34 cellular contexts compared by ENCODE assay signal in the genomic region with DNA sequence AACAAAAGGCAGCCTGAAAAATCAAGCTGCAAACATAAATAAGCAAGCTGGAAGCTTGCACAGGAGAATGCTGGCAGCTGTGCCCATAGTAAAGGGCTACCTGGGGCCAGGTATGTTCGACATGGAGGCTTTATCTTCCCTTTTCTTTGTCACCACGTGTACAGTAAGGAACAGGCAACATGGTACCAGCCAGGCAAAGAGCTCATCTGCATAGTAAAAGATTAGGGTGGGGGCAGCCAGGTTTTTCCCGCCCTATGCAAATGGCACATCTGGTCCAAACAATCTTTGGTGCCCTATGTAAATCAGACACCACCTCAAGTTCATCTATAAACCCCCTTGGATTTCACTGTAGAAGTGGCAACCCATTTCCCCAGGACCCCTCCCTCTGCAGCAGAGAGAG.
DNase-seq lines count a peak whose midpoint lies in the region; FAIRE-seq and TF ChIP-seq lines count a peak whose summit lies in the region.
"Had no signal": no experiment of that assay in that cellular context is flagged by ENCODE, and none has a peak within 500 bp of the region (broad histone marks: within the 10 kb centered on the region; RNA-seq: fewer than 3 reads in every experiment).

No MANE protein-coding gene starts in this region.

- H3K4ac ChIP-seq in H1 (replicated peaks; ENCODE audit: insufficient read length, low read depth, low read length) (no peak overlapping the region), trophoblast cell (ENCODE audit: low read depth, low read length) (no peak overlapping the region)

- no peak overlapping the region for H4K5ac ChIP-seq in H1 (ENCODE audit: insufficient read length, low read depth, low read length)

- 56% methylated on average over 3 of the region's 3 CpGs; no CpG with 5 or more reads in 1 of the 2 experiments for WGBS in H1 (ENCODE audit: extremely low coverage in 1 of 2, insufficient coverage in 1 of 2, insufficient read length in 1 of 2, insufficient replicate concordance in 2 of 2, low coverage in 1 of 2, low lambda C conversion rate in 2 of 2, missing lambda C conversion rate in 1 of 2), 2 experiments
- WGBS in trophoblast cell (ENCODE audit: extremely low coverage, insufficient coverage, insufficient read length), result no CpG with 5 or more reads among the region's 3 CpGs

- H3K4me1 ChIP-seq in H1 (replicated peaks in 1 of 4; ENCODE audit: control insufficient read depth in 3 of 4, insufficient read depth in 4 of 4, low read length in 3 of 4) (peaks cover 0 to 7% (median 4%) of the 10 kb centered on the region in 4 experiments; a peak in 4 of 7 replicates), trophoblast cell (ENCODE audit: control insufficient read depth in 1 of 2, insufficient read depth in 2 of 2, low read length in 2 of 2) (peaks cover 19 to 23% of the 10 kb centered on the region in 2 experiments)
- H3K4me1 ChIP-seq: A549, Caco-2 had no signal

- H3K23ac ChIP-seq in H1 (ENCODE audit: insufficient read length) (no peak overlapping the region), trophoblast cell (ENCODE audit: low read length) (no peak overlapping the region)

- H3K36me3 ChIP-seq in H1 (ENCODE audit: control insufficient read depth in 2 of 4, insufficient read depth in 4 of 4, low read length in 3 of 4) (no peaks in the 10 kb centered on the region), trophoblast cell (ENCODE audit: control insufficient read depth in 1 of 2, insufficient read depth in 2 of 2, low read length in 2 of 2) (no peaks in the 10 kb centered on the region)
- H3K36me3 ChIP-seq: BE2C; BLaER1; BLaER1 treated with 17β-estradiol and CSF1 and Interleukin-3, amounts not matched to agents 10 nM and 100 nM had no signal

- H3K14ac ChIP-seq in H1 (ENCODE audit: insufficient read length), result no peak overlapping the region
- no peak overlapping the region for H3K14ac ChIP-seq in trophoblast cell (ENCODE audit: low read length)

- H3K27me3 ChIP-seq in H1 (replicated peaks in 1 of 4; ENCODE audit: control insufficient read depth in 3 of 4, extremely low read depth in 1 of 4, insufficient read depth in 3 of 4, low read length in 3 of 4) (peaks cover 0 to 2% (median 0%) of the 10 kb centered on the region in 4 experiments; a peak in 2 of 7 replicates), trophoblast cell (ENCODE audit: insufficient read depth, low read length) (no peaks in the 10 kb centered on the region)
- H3K27me3 ChIP-seq: BE2C; BLaER1; BLaER1 treated with 17β-estradiol and CSF1 and Interleukin-3, amounts not matched to agents 10 nM and 100 nM had no signal

- no peak overlapping the region for H2BK20ac ChIP-seq in H1 (ENCODE audit: low read length)

- FAIRE-seq in H1 (lab: Jason Lieb, UNC) (no peak), urothelium cell line (lab: Jason Lieb, UNC) (no peak)
- FAIRE-seq: A204.1, A549, D721Med had no signal

- DNase-seq in DMS 273 (lab: John Stamatoyannopoulos, UW; ENCODE audit: unreplicated experiment) (peak; percentile 30), DMS 273 treated with DMSO at 0.1 percent for 48 hours (lab: John Stamatoyannopoulos, UW) (no peak), NCI-H82 (lab: John Stamatoyannopoulos, UW) (peak; percentile 18), NCI-H82 treated with DMSO at 0.1 percent for 48 hours (lab: John Stamatoyannopoulos, UW; ENCODE audit: unreplicated experiment) (no peak), H1 (ENCODE audit: low read depth in 1 of 2, low spot score in 2 of 2) (no peak), trophoblast cell (no peak), urothelium cell line (ENCODE audit: low spot score) (no peak), SW 1271 (lab: John Stamatoyannopoulos, UW) (no peak)
- DNase-seq: 8988T; ACHN; AML-193; BE2C; C1 segment of cervical spinal cord; Caco-2; Calu3; CD4-positive, alpha-beta memory T cell; CD4-positive, alpha-beta T cell; CD4-positive, CD25-positive, alpha-beta regulatory T cell; CD8-positive, alpha-beta memory T cell; CD8-positive, alpha-beta T cell; COR-L47; DMS153; DMS53; DMS79; DMS79 treated with DMSO at 0.1 percent for 48 hours; DND-41; EL had no signal

- no peak overlapping the region for H2BK15ac ChIP-seq in H1 (ENCODE audit: low read length)

- no peak overlapping the region for H4K91ac ChIP-seq in H1 (replicated peaks; ENCODE audit: insufficient read length, low read length)
- peak overlapping the region; percentile 20 for H4K91ac ChIP-seq in trophoblast cell (ENCODE audit: low read depth, low read length)

- TF ChIP-seq CTCF in H1 (IDR thresholded peaks at IDR 0.05; ENCODE audit: control extremely low read depth in 1 of 3, insufficient read depth in 1 of 3, low read depth in 1 of 3, low read length in 3 of 3), result no peak

- no peak overlapping the region for H3K4me2 ChIP-seq in H1 (ENCODE audit: insufficient read depth in 1 of 2, low read depth in 2 of 2, low read length in 2 of 2)
- no peak overlapping the region for H3K4me2 ChIP-seq in trophoblast cell (ENCODE audit: low read length)
- H3K4me2 ChIP-seq: A549; BLaER1; BLaER1 treated with 17β-estradiol and CSF1 and Interleukin-3, amounts not matched to agents 10 nM and 100 nM had no signal

- H2BK12ac ChIP-seq in H1 (ENCODE audit: low read depth, low read length) (no peak overlapping the region), trophoblast cell (ENCODE audit: low read length) (peak overlapping the region; percentile 51)

- H2AFZ ChIP-seq in H1 (ENCODE audit: low read length) (no peak overlapping the region), trophoblast cell (ENCODE audit: insufficient read depth, low read length, poor library complexity) (no peak overlapping the region)

- no peak for TF ChIP-seq EP300 in H1 (IDR thresholded peaks at IDR 0.05; ENCODE audit: borderline replicate concordance in 1 of 2, low read depth in 2 of 2, low read length in 2 of 2)

- H4K8ac ChIP-seq in H1 (ENCODE audit: extremely low read depth, insufficient read depth, low read length), result no peak overlapping the region
- H4K8ac ChIP-seq in trophoblast cell (ENCODE audit: low read depth, low read length), result no peak overlapping the region

- H3K56ac ChIP-seq in H1 (replicated peaks; ENCODE audit: insufficient read length, low read depth, low read length), result no peak overlapping the region

- no peaks in the 10 kb centered on the region for H3K79me1 ChIP-seq in H1 (ENCODE audit: low read depth, low read length)
- peaks cover 20% of the 10 kb centered on the region for H3K79me1 ChIP-seq in trophoblast cell (ENCODE audit: low read length)

- no peak overlapping the region for H3K9ac ChIP-seq in H1 (replicated peaks in 1 of 4; ENCODE audit: extremely low read depth in 1 of 4, low read depth in 3 of 4, low read length in 3 of 4)
- H3K9ac ChIP-seq in trophoblast cell (ENCODE audit: low read length), result no peak overlapping the region
- H3K9ac ChIP-seq: BLaER1; BLaER1 treated with 17β-estradiol and CSF1 and Interleukin-3, amounts not matched to agents 10 nM and 100 nM had no signal

- no peaks in the 10 kb centered on the region for H3K9me3 ChIP-seq in H1 (ENCODE audit: insufficient read depth in 2 of 2, low read depth in 1 of 2, low read length in 1 of 2)
- H3K9me3 ChIP-seq in trophoblast cell (ENCODE audit: insufficient read depth, low read depth, low read length), result peaks cover 2% of the 10 kb centered on the region
- H3K9me3 ChIP-seq: A549; BE2C; BLaER1; BLaER1 treated with 17β-estradiol and CSF1 and Interleukin-3, amounts not matched to agents 10 nM and 100 nM; Caco-2 had no signal

- H3K18ac ChIP-seq in H1 (ENCODE audit: extremely low read depth, low read length) (no peak overlapping the region), trophoblast cell (ENCODE audit: low read length) (no peak overlapping the region)

- H2BK5ac ChIP-seq in H1 (ENCODE audit: low read depth, low read length) (no peak overlapping the region), trophoblast cell (ENCODE audit: low read depth, low read length, poor library complexity) (peak overlapping the region; percentile 43)

- H2BK120ac ChIP-seq in H1 (replicated peaks; ENCODE audit: low read depth, low read length), result no peak overlapping the region
- H2BK120ac ChIP-seq in trophoblast cell (ENCODE audit: insufficient read depth, low read length, poor library complexity), result peak overlapping the region; percentile 71

- CTCF ChIA-PET in H1 (lab: Charles Lee; ENCODE audit: partially characterized antibody), result interaction anchor here (0.6 to 1.5 kb wide), 6 partner anchors 9 to 243 kb away, joined by 3 to 5 read pairs (median 4); no protein-coding TSS in a partner anchor

- peaks cover 2% of the 10 kb centered on the region; the same call in 1 of the 2 replicates for H3K23me2 ChIP-seq in H1 (ENCODE audit: low read depth, low read length)

- TF ChIP-seq RAD21 in H1 (IDR thresholded peaks at IDR 0.05 in 1 of 2, conservative IDR thresholded peaks at IDR 0.05 in 1 of 2; ENCODE audit: low read depth in 2 of 2, low read length in 2 of 2), result no peak

- no peak overlapping the region for H4K12ac ChIP-seq in trophoblast cell (ENCODE audit: low read depth, low read length)

- no peak overlapping the region for H3K27ac ChIP-seq in H1 (ENCODE audit: low read depth, low read length)
- H3K27ac ChIP-seq in trophoblast cell (ENCODE audit: low read depth, low read length), result no peak overlapping the region
- H3K27ac ChIP-seq: 22Rv1; A549; BLaER1; BLaER1 treated with 17β-estradiol and CSF1 and Interleukin-3, amounts not matched to agents 10 nM and 100 nM; C4-2B had no signal

- H4K20me1 ChIP-seq in H1 (replicated peaks in 1 of 2; ENCODE audit: control insufficient read depth in 1 of 2, insufficient read depth in 2 of 2, low read length in 2 of 2), result no peaks in the 10 kb centered on the region
- H4K20me1 ChIP-seq: BLaER1; BLaER1 treated with 17β-estradiol and CSF1 and Interleukin-3, amounts not matched to agents 10 nM and 100 nM had no signal

- TF ChIP-seq POLR2A in H1 (IDR thresholded peaks at IDR 0.05; ENCODE audit: control extremely low read depth in 1 of 2, low read depth in 2 of 2, low read length in 2 of 2), result no peak

- H3K4me3 ChIP-seq in H1 (ENCODE audit: extremely low read depth in 1 of 4, insufficient read depth in 2 of 4, low read depth in 3 of 4, low read length in 4 of 4) (no peak overlapping the region), trophoblast cell (ENCODE audit: low read depth, low read length) (no peak overlapping the region)
- H3K4me3 ChIP-seq: A549; BLaER1; BLaER1 treated with 17β-estradiol and CSF1 and Interleukin-3, amounts not matched to agents 10 nM and 100 nM had no signal

- H3K79me2 ChIP-seq in H1 (ENCODE audit: control insufficient read depth in 1 of 2, insufficient read depth in 2 of 2, low read length in 2 of 2), result no peaks in the 10 kb centered on the region
- no peaks in the 10 kb centered on the region for H3K79me2 ChIP-seq in trophoblast cell (ENCODE audit: control insufficient read depth, insufficient read depth, low read length, poor library complexity)

- H2AK5ac ChIP-seq in H1 (ENCODE audit: low read depth, low read length) (no peak overlapping the region), trophoblast cell (ENCODE audit: low read length) (no peak overlapping the region)

- POLR2A ChIA-PET in H1 (lab: Charles Lee; ENCODE audit: partially characterized antibody), result interaction anchor here (1.1 kb wide), 1 partner anchor 17 kb away, joined by 3 read pairs; no protein-coding TSS in a partner anchor

TF ChIP-seq in H1, 55 proteins besides CTCF, POLR2A, EP300 and RAD21 (continues in another document):
- TF ChIP-seq RXRA (IDR thresholded peaks at IDR 0.05; ENCODE audit: insufficient read depth, low read depth, low read length) (no peak), TAF7 (optimal IDR thresholded peaks at IDR 0.05; ENCODE audit: borderline replicate concordance, low read depth, low read length) (no peak)

Comparison
In these comparisons a context has a peak if more than half of its experiments do, and no peak if none do; other contexts are left out.
1. DNase-seq: peak in DMS 273 (single experiment) and NCI-H82 (single experiment); none in DMS 273 treated with DMSO at 0.1 percent for 48 hours (single experiment), NCI-H82 treated with DMSO at 0.1 percent for 48 hours (single experiment), H1 (0 of 2), trophoblast cell (0 of 2), urothelium cell line (single experiment) and SW 1271 (0 of 2).